In genomic region chr10:118114992-118115391, GRCh38 we compare ENCODE assay signal across 17 cellular contexts.
A peak's percentile ranks its signal among the peaks of the same experiment; 100 is the strongest.
DNase-seq lines count a peak whose midpoint lies in the region; ATAC-seq and TF ChIP-seq lines count a peak whose summit lies in the region.
"Had no signal": no experiment of that assay in that cellular context is flagged by ENCODE, and none has a peak within 500 bp of the region (broad histone marks: within the 10 kb centered on the region; RNA-seq: fewer than 3 reads in every experiment).

No MANE protein-coding gene starts in this region.

- POLR2A ChIA-PET in CD4-positive, alpha-beta T cell (lab: Charles Lee), result no interaction called here

- CTCF ChIA-PET in CD4-positive, alpha-beta T cell (lab: Charles Lee), result no interaction called here

- no peak overlapping the region for H3K27ac ChIP-seq in right cardiac atrium (ENCODE audit: low read length)
- H3K27ac ChIP-seq in CD4-positive, alpha-beta T cell (ENCODE audit: low read depth, low read length), result no peak overlapping the region

- intact Hi-C loops in Right ventricle myocardium superior (cut with DNase I), result no loop called here
- intact Hi-C loops in cardiac septum (cut with DNase I), result no loop called here
- intact Hi-C loops in right cardiac atrium (cut with DNase I), result no loop called here
- intact Hi-C loops in CD4-positive, alpha-beta T cell (cut with DNase I, micrococcal nuclease), result no loop called here

- no peaks in the 10 kb centered on the region for H3K9me3 Mint-ChIP-seq in CD4-positive, alpha-beta T cell
- H3K9me3 Mint-ChIP-seq: CD4-positive, CD25-positive, alpha-beta regulatory T cell had no signal

- no peak overlapping the region for H3K4me3 Mint-ChIP-seq in CD4-positive, alpha-beta T cell
- H3K4me3 Mint-ChIP-seq: CD4-positive, CD25-positive, alpha-beta regulatory T cell; HFFc6 had no signal

- H3K27me3 ChIP-seq in right cardiac atrium (ENCODE audit: control insufficient read depth, insufficient read depth), result no peaks in the 10 kb centered on the region
- no peaks in the 10 kb centered on the region for H3K27me3 ChIP-seq in CD4-positive, alpha-beta T cell (ENCODE audit: control insufficient read depth, insufficient read depth, low read length)
- H3K27me3 ChIP-seq: BE2C had no signal

- ATAC-seq in Right ventricle myocardium superior (ENCODE audit: poor library complexity) (peak; percentile 86), right cardiac atrium (peak; percentile 20 to 74)
- ATAC-seq in CD4-positive, alpha-beta T cell (ENCODE audit: poor library complexity), result no peak
- ATAC-seq: GM12878, HCT116 had no signal

- no peaks in the 10 kb centered on the region for H3K36me3 Mint-ChIP-seq in CD4-positive, alpha-beta T cell (ENCODE audit: low read depth)
- H3K36me3 Mint-ChIP-seq: CD4-positive, CD25-positive, alpha-beta regulatory T cell had no signal

- 26% methylated on average over 1 of the region's 1 CpG for WGBS in right cardiac atrium

- no peaks in the 10 kb centered on the region for H3K4me1 Mint-ChIP-seq in CD4-positive, alpha-beta T cell (ENCODE audit: low read depth)

- no peak for TF ChIP-seq CTCF in CD4-positive, alpha-beta T cell (IDR thresholded peaks at IDR 0.05)

- H3K4me3 ChIP-seq in Jurkat, Clone E6-1 (ENCODE audit: low read length), result no peak overlapping the region
- H3K4me3 ChIP-seq in right cardiac atrium (ENCODE audit: low read length), result no peak overlapping the region
- H3K4me3 ChIP-seq: GM12878 had no signal

- DNase-seq in Right ventricle myocardium superior (no peak), cardiac septum (ENCODE audit: low spot score) (no peak), MV-4-11 (lab: John Stamatoyannopoulos, UW) (peak; percentile 7), right cardiac atrium (no peak), NCI-H510A treated with DMSO at 0.1 percent for 48 hours (lab: John Stamatoyannopoulos, UW) (no peak)
- DNase-seq in Jurkat, Clone E6-1 (ENCODE audit: low read depth, low spot score), result peak; percentile 6
- DNase-seq in CD4-positive, alpha-beta T cell, result no peak
- DNase-seq: ACHN, BE2C, Caco-2, GOT3, H7, HFFc6, IMR-90 had no signal

- no peaks in the 10 kb centered on the region for H3K9me3 ChIP-seq in right cardiac atrium (ENCODE audit: control insufficient read depth, low read length)
- no peaks in the 10 kb centered on the region for H3K9me3 ChIP-seq in CD4-positive, alpha-beta T cell (ENCODE audit: control insufficient read depth, low read length)
- H3K9me3 ChIP-seq: BE2C, Caco-2 had no signal

- peaks cover 12% of the 10 kb centered on the region for H3K27me3 Mint-ChIP-seq in CD4-positive, alpha-beta T cell

- H3K4me1 ChIP-seq in right cardiac atrium (ENCODE audit: control insufficient read depth, insufficient read depth, low read length), result no peaks in the 10 kb centered on the region
- H3K4me1 ChIP-seq: Caco-2 had no signal

- H3K27ac Mint-ChIP-seq in CD4-positive, alpha-beta T cell, result no peak overlapping the region
- H3K27ac Mint-ChIP-seq: CD4-positive, CD25-positive, alpha-beta regulatory T cell; HFFc6 had no signal

Comparison
In these comparisons a context has a peak if more than half of its experiments do, and no peak if none do; other contexts are left out.
1. DNase-seq: peak in Jurkat, Clone E6-1 (single experiment) and MV-4-11 (single experiment); none in Right ventricle myocardium superior (single experiment), cardiac septum (single experiment), right cardiac atrium (0 of 3), NCI-H510A treated with DMSO at 0.1 percent for 48 hours (single experiment) and CD4-positive, alpha-beta T cell (0 of 10).